In the genomic region with DNA sequence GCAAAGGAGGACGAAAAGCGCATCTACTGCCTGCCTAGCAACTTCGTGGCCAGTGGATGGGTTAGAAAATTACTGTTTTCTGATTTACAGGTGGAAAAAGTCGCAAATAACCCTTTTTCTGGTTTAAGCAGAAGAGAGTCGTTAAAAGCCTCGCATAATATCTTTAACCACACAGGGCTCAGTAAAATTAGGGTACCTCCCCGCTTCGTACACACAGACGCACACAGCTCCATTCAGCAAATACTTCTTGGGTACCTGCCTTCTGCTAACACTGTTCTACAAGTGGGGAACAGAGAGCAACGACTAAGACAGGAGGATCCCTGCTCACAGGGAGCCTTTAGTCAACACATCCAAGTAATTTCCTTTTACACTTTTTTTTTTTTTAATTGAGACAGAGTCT, we compare ENCODE assay signal across 8 cellular contexts. TPM values are rescaled to one million over a fixed set of nuclear protein-coding genes. Genes with fewer than 3 reads are reported as not detected.
A peak's percentile ranks its signal among the peaks of the same experiment; 100 is the strongest.
DNase-seq lines count a peak whose midpoint lies in the region; ATAC-seq and TF ChIP-seq lines count a peak whose summit lies in the region.

No MANE protein-coding gene starts in this region.

- DNase-seq in GM10266 (ENCODE audit: extremely low spot score) (peak; percentile 26), HCT116 (ENCODE audit: low read depth, low spot score) (no peak), fibroblast of lung (ENCODE audit: low read depth in 2 of 2) (peak in 1 of 2 donors; percentile 9), sigmoid colon (no peak), D341Med (ENCODE audit: low spot score) (no peak), GF-D8 (lab: John Stamatoyannopoulos, UW) (no peak)

- no peak for TF ChIP-seq EP300 in sigmoid colon (IDR thresholded peaks at IDR 0.05)

- WGBS in sigmoid colon, 2 donors, result 2 to 7% methylated on average over 10 of the region's 10 CpGs

- H2AFZ ChIP-seq in HCT116 (ENCODE audit: low read depth, low read length, poor library complexity, severe bottlenecking), result peak overlapping the region; percentile 3
- H2AFZ ChIP-seq in SU-DHL-6 (ENCODE audit: low read depth, low read length, severe bottlenecking), result peak overlapping the region; percentile 88
- peak overlapping the region; percentile 98 for H2AFZ ChIP-seq in fibroblast of lung (ENCODE audit: low read length)

- TF ChIP-seq POLR2A in HCT116 (IDR thresholded peaks at IDR 0.05; ENCODE audit: borderline replicate concordance, extremely low read depth, insufficient read depth, insufficient read length), result no peak
- TF ChIP-seq POLR2A in sigmoid colon (IDR thresholded peaks at IDR 0.05), result no peak

- H3K27me3 ChIP-seq in HCT116 (ENCODE audit: insufficient read depth, low read length), result no peaks in the 10 kb centered on the region
- no peaks in the 10 kb centered on the region for H3K27me3 ChIP-seq in SU-DHL-6 (ENCODE audit: low read length)
- H3K27me3 ChIP-seq in fibroblast of lung (ENCODE audit: control insufficient read depth, insufficient read depth, low read length), result no peaks in the 10 kb centered on the region
- no peaks in the 10 kb centered on the region for H3K27me3 ChIP-seq in sigmoid colon

- H3F3A ChIP-seq in SU-DHL-6 (ENCODE audit: insufficient read depth), result peaks cover 11% of the 10 kb centered on the region; the same call in 1 of the 2 replicates

- H3K36me3 ChIP-seq in HCT116 (ENCODE audit: control insufficient read depth in 1 of 2, insufficient read depth in 2 of 2, low read length in 2 of 2), result no peaks in the 10 kb centered on the region; a peak in 2 of 4 replicates
- peaks cover 9% of the 10 kb centered on the region for H3K36me3 ChIP-seq in SU-DHL-6 (ENCODE audit: low read length)
- no peaks in the 10 kb centered on the region for H3K36me3 ChIP-seq in fibroblast of lung (ENCODE audit: control insufficient read depth, insufficient read depth, low read length)
- peaks cover 0 to 16% (median 5%) of the 10 kb centered on the region in 4 donors for H3K36me3 ChIP-seq in sigmoid colon

- POLR2A ChIA-PET in HCT116 (lab: Charles Lee), result no interaction called here

- H3K27ac ChIP-seq in HCT116 (ENCODE audit: low read depth, low read length), result peak overlapping the region; percentile 85
- H3K27ac ChIP-seq in SU-DHL-6 (ENCODE audit: low read depth, low read length), result peak overlapping the region; percentile 40
- peak overlapping the region; percentile 73 for H3K27ac ChIP-seq in fibroblast of lung (ENCODE audit: insufficient read depth, low read length)
- H3K27ac ChIP-seq in sigmoid colon, result peak overlapping the region; percentile 85 to 87 (median 86)

- H3K4me3 ChIP-seq in HCT116 (replicated peaks in 1 of 2; ENCODE audit: low read depth in 1 of 2, low read length in 2 of 2), result peak overlapping the region; percentile 75 to 85
- peak overlapping the region; percentile 85 for H3K4me3 ChIP-seq in SU-DHL-6 (ENCODE audit: insufficient read depth, low read length, poor library complexity, severe bottlenecking)
- peak overlapping the region; percentile 89 to 100 (median 97) for H3K4me3 ChIP-seq in fibroblast of lung (replicated peaks in 1 of 4; ENCODE audit: control extremely low read depth in 1 of 4, insufficient read depth in 1 of 4, low read depth in 3 of 4, low read length in 4 of 4)
- peak overlapping the region; percentile 81 to 90 (median 88) for H3K4me3 ChIP-seq in sigmoid colon

- H3K79me2 ChIP-seq in HCT116 (ENCODE audit: insufficient read depth, low read length) (peaks cover 12% of the 10 kb centered on the region), SU-DHL-6 (ENCODE audit: insufficient read depth, low read length) (peaks cover 16% of the 10 kb centered on the region), fibroblast of lung (ENCODE audit: control insufficient read depth, insufficient read depth, low read length) (no peaks in the 10 kb centered on the region)

- peaks cover 0 to 11% of the 10 kb centered on the region in 2 experiments; a peak in 2 of 4 replicates for H3K4me1 ChIP-seq in HCT116 (ENCODE audit: control insufficient read depth in 1 of 2, insufficient read depth in 2 of 2, low read length in 2 of 2)
- peaks cover 2% of the 10 kb centered on the region for H3K4me1 ChIP-seq in fibroblast of lung (ENCODE audit: control insufficient read depth, extremely low read depth, insufficient read depth, low read length)
- peaks cover 0 to 16% (median 10%) of the 10 kb centered on the region in 4 donors for H3K4me1 ChIP-seq in sigmoid colon

- no peak for TF ChIP-seq RAD21 in HCT116 (IDR thresholded peaks at IDR 0.05; ENCODE audit: low read depth)

- CTCF ChIA-PET in HCT116 (lab: Charles Lee), result no interaction called here

- no peaks in the 10 kb centered on the region for H3K9me2 ChIP-seq in HCT116 (ENCODE audit: insufficient read depth)
- no peaks in the 10 kb centered on the region for H3K9me2 ChIP-seq in SU-DHL-6 (replicated peaks; ENCODE audit: insufficient read depth, low read length)

- no peaks in the 10 kb centered on the region for H4K20me1 ChIP-seq in HCT116 (ENCODE audit: insufficient read depth)
- H4K20me1 ChIP-seq in SU-DHL-6 (ENCODE audit: low read depth, low read length), result no peaks in the 10 kb centered on the region
- H4K20me1 ChIP-seq in fibroblast of lung (ENCODE audit: control insufficient read depth, extremely low read depth, insufficient read depth, low read length), result no peaks in the 10 kb centered on the region

- H3K4me2 ChIP-seq in HCT116 (ENCODE audit: low read length), result peak overlapping the region; percentile 81
- peak overlapping the region; percentile 65 for H3K4me2 ChIP-seq in SU-DHL-6 (ENCODE audit: low read depth, low read length, poor library complexity, severe bottlenecking)
- H3K4me2 ChIP-seq in fibroblast of lung (ENCODE audit: extremely low read depth, insufficient read depth, low read length), result peak overlapping the region; percentile 100

- TF ChIP-seq CTCF in GM10266 (IDR thresholded peaks at IDR 0.05; ENCODE audit: control insufficient read depth, insufficient read depth, low read depth, missing control alignments), result no peak
- TF ChIP-seq CTCF in HCT116 (IDR thresholded peaks at IDR 0.05 in 2 of 3, conservative IDR thresholded peaks at IDR 0.05 in 1 of 3; ENCODE audit: borderline replicate concordance in 1 of 3, insufficient read depth in 1 of 3, low read depth in 2 of 3, low read length in 2 of 3), result no peak
- no peak for TF ChIP-seq CTCF in SU-DHL-6 (IDR thresholded peaks at IDR 0.05; ENCODE audit: insufficient read depth, low read length, poor library complexity, severe bottlenecking)
- TF ChIP-seq CTCF in fibroblast of lung (conservative IDR thresholded peaks at IDR 0.05 in 1 of 2, IDR thresholded peaks at IDR 0.05 in 1 of 2; ENCODE audit: low read depth in 1 of 2, low read length in 2 of 2), result no peak
- TF ChIP-seq CTCF in sigmoid colon (IDR thresholded peaks at IDR 0.05), result no peak

- peak overlapping the region; percentile 87 for H3K9ac ChIP-seq in HCT116 (ENCODE audit: low read length)
- peak overlapping the region; percentile 92 for H3K9ac ChIP-seq in SU-DHL-6 (ENCODE audit: low read length)
- H3K9ac ChIP-seq in fibroblast of lung (ENCODE audit: insufficient read depth, low read length), result peak overlapping the region; percentile 72

- ATAC-seq in HCT116, result no peak
- no peak for ATAC-seq in GM19397 (IDR thresholded peaks at IDR 0.05; ENCODE audit: unreplicated experiment)

- RAD21 ChIA-PET in HCT116 (lab: Charles Lee; ENCODE audit: low non-redundant PET in 1 of 2, low total read pairs in 2 of 2, uncharacterized antibody in 2 of 2, unreplicated experiment in 2 of 2), result no interaction called here

- H3K9me3 ChIP-seq in HCT116 (ENCODE audit: control insufficient read depth in 1 of 2, insufficient read depth in 1 of 2, low read depth in 1 of 2, low read length in 2 of 2) (no peaks in the 10 kb centered on the region), SU-DHL-6 (ENCODE audit: insufficient read depth, low read length) (no peaks in the 10 kb centered on the region), fibroblast of lung (ENCODE audit: control insufficient read depth, insufficient read depth, low read depth, low read length) (no peaks in the 10 kb centered on the region), sigmoid colon (no peaks in the 10 kb centered on the region)

- intact Hi-C loops in HCT116 (cut with micrococcal nuclease), result no loop called here
- intact Hi-C loops in sigmoid colon (cut with DNase I), result loop anchor here (2.0 to 10.0 kb wide), 2 partner anchors 155 to 933 kb away; a partner anchor contains a TSS

- no TSS peak for BruUV-seq in HCT116 (replicated peaks; lab: Mats Ljungman, UMichigan)

TF ChIP-seq in HCT116, 20 proteins besides CTCF, POLR2A, EP300 and RAD21:
- TF ChIP-seq TCF7L2 (IDR thresholded peaks at IDR 0.05; ENCODE audit: borderline replicate concordance, extremely low read depth, insufficient read depth, insufficient read length) (no peak), POLR2AphosphoS5 (IDR thresholded peaks at IDR 0.05; ENCODE audit: low read depth, low read length) (no peak), YY1 (IDR thresholded peaks at IDR 0.05; ENCODE audit: extremely low read depth, insufficient replicate concordance, low read depth, low read length) (no peak), SP1 (IDR thresholded peaks at IDR 0.05; ENCODE audit: low read depth) (no peak), JUND (IDR thresholded peaks at IDR 0.05) (no peak)

RNA-seq across cellular contexts. Expression of a gene that starts 0.7 kb away (rescaled TPM):
- total RNA-seq in HCT116 (2021; ENCODE audit: unreplicated experiment) (14.7 TPM), fibroblast of lung (11.8 and 15.9 TPM in 2 replicates), sigmoid colon (10 to 100 TPM in 1 of 4 donors, 1 to 10 TPM in 3; 6.2 to 11.4 (median 7.1) TPM)
- 2.1 and 3.7 TPM in 2 replicates for polyA plus RNA-seq in HCT116 (2012)
- polyA plus RNA-seq in fibroblast of lung (12.5 and 13.1 TPM in 2 replicates), sigmoid colon (10 to 100 TPM in 1 of 3 donors, 1 to 10 TPM in 2; 3.0 to 10.8 (median 3.2) TPM)
- polyA plus RNA-seq in fibroblast of lung (2012), result 6.8 and 7.6 TPM in 2 replicates
- polyA minus RNA-seq in fibroblast of lung (ENCODE audit: low replicate concordance), result 0.44 TPM in 1 of 2 replicates, not detected in the other

RNA-seq across cellular contexts. Expression of a gene that starts 45.8 kb away (rescaled TPM):
- total RNA-seq in HCT116 (2021; ENCODE audit: unreplicated experiment) (0.17 TPM), fibroblast of lung (not detected in 2 replicates), sigmoid colon (1 to 10 TPM; 3.1 to 5.0 (median 4.1) TPM)
- 0.10 and 0.13 TPM in 2 replicates for polyA plus RNA-seq in HCT116 (2012)
- polyA plus RNA-seq in fibroblast of lung (not detected in 2 replicates), sigmoid colon (under 1 TPM in 1 of 3 donors, not detected in 2; 0.31 TPM)
- not detected in 2 replicates for polyA plus RNA-seq in fibroblast of lung (2012)
- polyA minus RNA-seq in fibroblast of lung (ENCODE audit: low replicate concordance), result not detected in 2 replicates

Comparison
In these comparisons a context has a peak if more than half of its experiments do, and no peak if none do; other contexts are left out.
1. H2AFZ ChIP-seq: peak in every context shown above with its lines; median percentile 98 in fibroblast of lung; 88 in SU-DHL-6; 3 in HCT116.